In genomic region chr1:9689971-9690381, GRCh38 we compare ENCODE assay signal across 8 cellular contexts.
DNase-seq lines count a peak whose midpoint lies in the region; ATAC-seq and TF ChIP-seq lines count a peak whose summit lies in the region.

No MANE protein-coding gene starts in this region.

- DNase-seq in AG08395 (ENCODE audit: low spot score) (peak; percentile 35), HK-2 (ENCODE audit: unreplicated experiment) (peak; percentile 55), brain microvascular endothelial cell (no peak), kidney tubule cell (ENCODE audit: low spot score) (peak; percentile 49), NCI-H1105 treated with DMSO at 0.1 percent for 48 hours (lab: John Stamatoyannopoulos, UW) (no peak), GM13976 (ENCODE audit: low spot score) (no peak)

- H3K27me3 ChIP-seq in brain microvascular endothelial cell (replicated peaks) (no peaks in the 10 kb centered on the region), stomach smooth muscle (ENCODE audit: control insufficient read depth in 1 of 2, insufficient read depth in 2 of 2, low read length in 2 of 2) (no peaks in the 10 kb centered on the region)

- H3K4me1 ChIP-seq in stomach smooth muscle (ENCODE audit: control insufficient read depth, insufficient read depth, low read length) = peaks cover 32% of the 10 kb centered on the region

- no peaks in the 10 kb centered on the region for H3K9me3 ChIP-seq in stomach smooth muscle (ENCODE audit: control insufficient read depth in 2 of 2, low read length in 2 of 2)

- no peak for ATAC-seq in HG02870 (IDR thresholded peaks at IDR 0.05; ENCODE audit: unreplicated experiment)

- H3K27ac ChIP-seq in brain microvascular endothelial cell = no peak overlapping the region
- no peak overlapping the region for H3K27ac ChIP-seq in stomach smooth muscle (ENCODE audit: low read length)

- peak overlapping the region; percentile 66 for H3K4me3 ChIP-seq in brain microvascular endothelial cell (ENCODE audit: low read depth, low read length)
- peak overlapping the region; percentile 59 to 77 for H3K4me3 ChIP-seq in stomach smooth muscle (ENCODE audit: low read length in 2 of 2)

- H3K9ac ChIP-seq in stomach smooth muscle (ENCODE audit: low read length in 2 of 2) = peak overlapping the region in 1 of 2 donors; percentile 44

- TF ChIP-seq CTCF in brain microvascular endothelial cell (IDR thresholded peaks at IDR 0.05; ENCODE audit: low read depth, low read length, missing control alignments) (peak; percentile 39), GM13976 (IDR thresholded peaks at IDR 0.05; ENCODE audit: borderline replicate concordance, control extremely low read depth, extremely low read depth, insufficient read depth, missing control alignments) (no peak)

- H3K36me3 ChIP-seq in brain microvascular endothelial cell (replicated peaks) (no peaks in the 10 kb centered on the region), stomach smooth muscle (ENCODE audit: control insufficient read depth in 2 of 2, insufficient read depth in 2 of 2, low read length in 2 of 2) (no peaks in the 10 kb centered on the region)

- in situ Hi-C loops in brain microvascular endothelial cell (cut with HindIII; ENCODE audit: low pct_ligation_motif_present, low sequenced_read_pairs) (no loop called here), GM13976 (cut with MboI; ENCODE audit: low sequenced_read_pairs, unreplicated experiment) (no loop called here)

Comparison
In these comparisons a context has a peak if more than half of its experiments do, and no peak if none do; other contexts are left out.
1. DNase-seq: peak in AG08395 (single experiment), HK-2 (single experiment) and kidney tubule cell (single experiment); none in brain microvascular endothelial cell (single experiment), NCI-H1105 treated with DMSO at 0.1 percent for 48 hours (single experiment) and GM13976 (single experiment).